ENCODE assay signal across 8 cellular contexts in genomic region chr2:7203056-7203467, GRCh38.
DNase-seq lines count a peak whose midpoint lies in the region; ATAC-seq, FAIRE-seq and TF ChIP-seq lines count a peak whose summit lies in the region.

No MANE protein-coding gene starts in this region.

- CTCF ChIA-PET in K562 (lab: Yijun Ruan, JAX; ENCODE audit: low intra/inter-chr PET ratio): interaction anchor here (0.6 to 1.3 kb wide), 2 partner anchors 379 to 469 kb away, joined by 3 read pairs; no protein-coding TSS in a partner anchor

- no peak overlapping the region for H3K4me2 ChIP-seq in K562 (ENCODE audit: insufficient read depth, low read length)

- DNase-seq in AG08396 (ENCODE audit: low spot score) (peak; percentile 43), NCI-H146 treated with DMSO at 0.1 percent for 48 hours (lab: John Stamatoyannopoulos, UW; ENCODE audit: unreplicated experiment) (peak; percentile 49), T-helper 2 cell (peak in 4 of 5 experiments; percentile 17 to 71 (median 32)), K562 (ENCODE audit: extremely low read depth in 1 of 4, low spot score in 3 of 4) (peak; percentile 35 to 65 (median 50)), iris pigment epithelial cell (ENCODE audit: low read depth) (peak; percentile 57)
- peak; percentile 4 to 43 (median 33) for DNase-seq in stimulated activated CD4-positive, alpha-beta T cell treated with anti-CD3 and anti-CD28 coated beads, Interleukin-1b, Interleukin-23, amount 100 ng/mL, for 24 hours (ENCODE audit: low read depth in 4 of 4, low spot score in 1 of 4)

- FAIRE-seq in K562 (lab: Jason Lieb, UNC): peak; percentile 91

- 1% methylated on average over 4 of the region's 4 CpGs for WGBS in K562 (ENCODE audit: insufficient coverage, low coverage, missing lambda C conversion rate)

- H3K36me3 ChIP-seq in K562 (ENCODE audit: control insufficient read depth, insufficient read depth, low read length): no peaks in the 10 kb centered on the region

- TF ChIP-seq POLR2A in K562 (conservative IDR thresholded peaks at IDR 0.05): no peak

- TF ChIP-seq CTCF in K562 (IDR thresholded peaks at IDR 0.05 in 2 of 3, conservative IDR thresholded peaks at IDR 0.05 in 1 of 3; ENCODE audit: insufficient read depth in 2 of 3, low read depth in 1 of 3, low read length in 3 of 3): peak; percentile 52 to 90 (median 81)

- ATAC-seq in GM18868 (IDR thresholded peaks at IDR 0.05; ENCODE audit: unreplicated experiment) (peak; percentile 73), K562 (peak; percentile 77), GM18520 (IDR thresholded peaks at IDR 0.05; ENCODE audit: unreplicated experiment) (no peak)

- no peak overlapping the region for H3K4me3 ChIP-seq in K562

- no peaks in the 10 kb centered on the region for H4K20me1 ChIP-seq in K562 (replicated peaks; ENCODE audit: control insufficient read depth, insufficient read depth, low read length)

- no peaks in the 10 kb centered on the region for H3K9me1 ChIP-seq in K562 (ENCODE audit: control insufficient read depth, insufficient read depth, low read length)

- peaks cover 0 to 22% of the 10 kb centered on the region in 2 experiments; a peak in 2 of 5 replicates for H3K27me3 ChIP-seq in K562 (ENCODE audit: control insufficient read depth in 2 of 2, insufficient read depth in 2 of 2, low read length in 2 of 2)

- TF ChIP-seq EP300 in K562 (IDR thresholded peaks at IDR 0.05; ENCODE audit: low read length): no peak

- no TSS peak for BruUV-seq in K562 (replicated peaks; lab: Mats Ljungman, UMichigan)

- H3K9ac ChIP-seq in K562 (ENCODE audit: insufficient read depth in 1 of 2, low read depth in 2 of 2, low read length in 2 of 2): no peak overlapping the region

- no peaks in the 10 kb centered on the region for H3K9me3 ChIP-seq in K562 (replicated peaks; ENCODE audit: control insufficient read depth, insufficient read depth, low read depth, low read length)

- TF ChIP-seq RAD21 in K562 (CRISPR knock-in tag; conservative IDR thresholded peaks at IDR 0.05 in 1 of 2, IDR thresholded peaks at IDR 0.05 in 1 of 2): peak; percentile 43 to 74

- no peak overlapping the region for H3K27ac ChIP-seq in K562 (ENCODE audit: extremely low read depth, low read depth, low read length)

- POLR2A ChIA-PET in K562 (lab: Yijun Ruan, JAX): no interaction called here

- intact Hi-C loops in K562 (cut with micrococcal nuclease): loop anchor here (2.0 to 10.0 kb wide), 3 partner anchors 162 to 1484 kb away; no protein-coding TSS in a partner anchor

- H2AFZ ChIP-seq in K562 (ENCODE audit: low read depth, low read length): no peak overlapping the region

- H3K4me1 ChIP-seq in K562 (replicated peaks in 1 of 2; ENCODE audit: control insufficient read depth in 2 of 2, insufficient read depth in 2 of 2, low read length in 2 of 2): no peaks in the 10 kb centered on the region

- H3K79me2 ChIP-seq in K562 (ENCODE audit: control insufficient read depth, insufficient read depth, low read length): no peaks in the 10 kb centered on the region

- in situ Hi-C loops in K562 (cut with MboI): no loop called here

TF ChIP-seq in K562, 482 proteins besides CTCF, POLR2A, EP300 and RAD21:
- TF ChIP-seq ZNF695 (CRISPR knock-in tag; IDR thresholded peaks at IDR 0.05) (no peak), ZKSCAN3 (CRISPR knock-in tag; IDR thresholded peaks at IDR 0.05) (no peak), KLF16 (IDR thresholded peaks at IDR 0.05) (peak; percentile 46; the same call in 1 of the 2 replicates), SMC3 (conservative IDR thresholded peaks at IDR 0.05; ENCODE audit: insufficient read depth, low read depth, low read length) (peak; percentile 37), DEAF1 (CRISPR knock-in tag; IDR thresholded peaks at IDR 0.05) (0 out of 2 replicates have a peak, but pooled peaks have one; percentile 34), MEIS2 (IDR thresholded peaks at IDR 0.05; ENCODE audit: partially characterized antibody) (peak; percentile 36), POU5F1 (IDR thresholded peaks at IDR 0.05; ENCODE audit: borderline replicate concordance, low read depth, low read length, partially characterized antibody) (no peak), PBX2 (CRISPR knock-in tag; IDR thresholded peaks at IDR 0.05; ENCODE audit: low read depth) (no peak), PBX2 (tag; conservative IDR thresholded peaks at IDR 0.05; ENCODE audit: low read depth) (peak; percentile 56), MTA2 (IDR thresholded peaks at IDR 0.05; ENCODE audit: low read depth) (no peak)
